ENCODE assay signal across 8 cellular contexts in genomic region chr1:24112381-24113169, GRCh38. TPM values are rescaled to one million over a fixed set of nuclear protein-coding genes. Genes with fewer than 3 reads are reported as not detected.
DNase-seq lines count a peak whose midpoint lies in the region; ATAC-seq and TF ChIP-seq lines count a peak whose summit lies in the region.

No MANE protein-coding gene starts in this region.

- H3K4me1 Mint-ChIP-seq in T-helper 17 cell = peaks cover 19% of the 10 kb centered on the region
- H3K4me1 Mint-ChIP-seq in brain = peaks cover 31% of the 10 kb centered on the region

- peak; percentile 44 to 65 for TF ChIP-seq CTCF in brain (conservative IDR thresholded peaks at IDR 0.05)

- ATAC-seq in T-helper 17 cell (peak; percentile 96), HG02763 (IDR thresholded peaks at IDR 0.05; ENCODE audit: unreplicated experiment) (no peak), GM21717 (IDR thresholded peaks at IDR 0.05; ENCODE audit: unreplicated experiment) (no peak)

- H3K36me3 Mint-ChIP-seq in T-helper 17 cell (ENCODE audit: low read depth) (peaks cover 3% of the 10 kb centered on the region), brain (no peaks in the 10 kb centered on the region)

- H3K9me3 ChIP-seq in T-helper 17 cell (ENCODE audit: control insufficient read depth, low read length, poor library complexity, severe bottlenecking) = no peaks in the 10 kb centered on the region

- H3K9me3 Mint-ChIP-seq in brain = no peaks in the 10 kb centered on the region

- H3K27me3 Mint-ChIP-seq in T-helper 17 cell = peaks cover 45% of the 10 kb centered on the region
- peaks cover 33% of the 10 kb centered on the region for H3K27me3 Mint-ChIP-seq in brain

- H3K27ac Mint-ChIP-seq in T-helper 17 cell (no peak overlapping the region), brain (peak overlapping the region in 3 of 5 experiments; percentile 48 to 82 (median 54))

- H3K4me3 Mint-ChIP-seq in T-helper 17 cell (peak overlapping the region; percentile 28), brain (peak overlapping the region in 2 of 5 experiments; percentile 70 to 80)

- DNase-seq in EH (ENCODE audit: low read depth) = peak; percentile 71
- peak; percentile 69 for DNase-seq in LHCN-M2 (ENCODE audit: low read depth)
- peak in 1 of 3 donors; percentile 20 for DNase-seq in T-helper 17 cell
- DNase-seq in inferior parietal cortex (ENCODE audit: extremely low spot score) = peak; percentile 36
- DNase-seq in stimulated activated CD4-positive, alpha-beta T cell treated with anti-CD3 and anti-CD28 coated beads, Interleukin-12 subunit alpha, Interleukin-12 subunit beta, amount 100 ng/mL, for 48 hours (ENCODE audit: low read depth in 2 of 3, low spot score in 1 of 3) = peak; percentile 31 to 38 (median 32)

RNA-seq across cellular contexts. Expression of gene MYOM3, which starts 0.6 kb away (rescaled TPM):
- total RNA-seq in LHCN-M2 (2014; rRNA removed) (not detected in 2 replicates), T-helper 17 cell (not detected)
- polyA plus RNA-seq in LHCN-M2 (2012) = 0.02 TPM
- polyA plus RNA-seq in brain (ENCODE audit: insufficient read depth, low read depth, low replicate concordance) = not detected

RNA-seq across cellular contexts. Expression of gene IL22RA1, which starts 30.4 kb away (rescaled TPM):
- not detected in 2 replicates for total RNA-seq in LHCN-M2 (2014; rRNA removed)
- 0.05 TPM for polyA plus RNA-seq in LHCN-M2 (2012)
- not detected for total RNA-seq in T-helper 17 cell
- not detected for polyA plus RNA-seq in brain (ENCODE audit: insufficient read depth, low read depth, low replicate concordance)
